In genomic region chr16:62038646-62039045, GRCh38 we compare ENCODE assay signal across 24 cellular contexts. TPM values are rescaled to one million over a fixed set of nuclear protein-coding genes. Genes with fewer than 3 reads are reported as not detected.
"Had no signal": no experiment of that assay in that cellular context is flagged by ENCODE, and none has a peak within 500 bp of the region (broad histone marks: within the 10 kb centered on the region; RNA-seq: fewer than 3 reads in every experiment).

No MANE protein-coding gene starts in this region.

- H3K27ac ChIP-seq: cardiac muscle cell, epithelial cell of prostate, esophagus squamous epithelium, gastroesophageal sphincter, psoas muscle, tibial nerve, upper lobe of right lung had no signal

- FAIRE-seq: colon, kidney had no signal

- H3K4me3 ChIP-seq: cardiac muscle cell, esophagus squamous epithelium, gastroesophageal sphincter, lung, psoas muscle, tibial nerve, upper lobe of right lung had no signal

- H3K9me3 Mint-ChIP-seq: dendritic cell treated with granulocyte-macrophage colony-stimulating factor and Interleukin-4, amounts not matched to agents 40 ng/mL and 50 ng/mL, for 4 days; nephron progenitor cell had no signal

- DNase-seq: effector memory CD8-positive, alpha-beta T cell; esophagus squamous epithelium; foreskin fibroblast; glutamatergic neuron; kidney; left cardiac atrium; left ventricle myocardium superior; mesenchymal stem cell; naive thymus-derived CD4-positive, alpha-beta T cell; nephron progenitor cell; occipital lobe; psoas muscle; stimulated activated CD4-positive, alpha-beta T cell treated with anti-CD3 and anti-CD28 coated beads, Interleukin-2, amount 100 ng/mL, for 24 hours; stimulated activated naive CD4-positive, alpha-beta T cell treated with Interleukin-2 at 50 U/mL for 16 hours; upper lobe of right lung had no signal

- H3K36me3 ChIP-seq: cardiac muscle cell, esophagus squamous epithelium, gastroesophageal sphincter, tibial nerve, upper lobe of right lung had no signal

- H3K4me3 Mint-ChIP-seq: dendritic cell treated with granulocyte-macrophage colony-stimulating factor and Interleukin-4, amounts not matched to agents 40 ng/mL and 50 ng/mL, for 4 days; effector memory CD8-positive, alpha-beta T cell; naive thymus-derived CD4-positive, alpha-beta T cell; nephron progenitor cell had no signal

- H3K4me1 Mint-ChIP-seq: naive thymus-derived CD4-positive, alpha-beta T cell had no signal

- H3K4me1 ChIP-seq: psoas muscle, upper lobe of right lung had no signal

- H3K27ac Mint-ChIP-seq: dendritic cell treated with granulocyte-macrophage colony-stimulating factor and Interleukin-4, amounts not matched to agents 40 ng/mL and 50 ng/mL, for 4 days; effector memory CD8-positive, alpha-beta T cell; naive thymus-derived CD4-positive, alpha-beta T cell; nephron progenitor cell had no signal

- H3K9me3 ChIP-seq: esophagus squamous epithelium, gastroesophageal sphincter, psoas muscle, tibial nerve, upper lobe of right lung had no signal

RNA-seq across cellular contexts. Expression of gene CDH8, which starts 2.4 kb away (rescaled TPM):
- total RNA-seq: left ventricle myocardium superior, mononuclear cell, sciatic nerve had no signal
- polyA plus RNA-seq: naive thymus-derived CD4-positive, alpha-beta T cell had no signal
